11 cellular contexts compared by ENCODE assay signal in genomic region chr1:44531785-44532566, GRCh38.
DNase-seq lines count a peak whose midpoint lies in the region; ATAC-seq and TF ChIP-seq lines count a peak whose summit lies in the region.
"Had no signal": no experiment of that assay in that cellular context is flagged by ENCODE, and none has a peak within 500 bp of the region (broad histone marks: within the 10 kb centered on the region; RNA-seq: fewer than 3 reads in every experiment).

No MANE protein-coding gene starts in this region.

- no peaks in the 10 kb centered on the region for H3K27me3 ChIP-seq in trophoblast cell (ENCODE audit: insufficient read depth, low read length)
- no peaks in the 10 kb centered on the region for H3K27me3 ChIP-seq in A673 (replicated peaks; ENCODE audit: insufficient read depth, low read depth, low read length, poor library complexity)
- H3K27me3 ChIP-seq: ovary had no signal

- H2BK120ac ChIP-seq in trophoblast cell (ENCODE audit: insufficient read depth, low read length, poor library complexity): no peak overlapping the region

- in situ Hi-C loops in astrocyte of the spinal cord (cut with HindIII; ENCODE audit: low sequenced_read_pairs): no loop called here

- no CpG with 5 or more reads among the region's 4 CpGs for WGBS in trophoblast cell (ENCODE audit: extremely low coverage, insufficient coverage, insufficient read length)

- no peak for DNase-seq in activated naive CD8-positive, alpha-beta T cell treated with anti-CD3 and anti-CD28 coated beads, Interleukin-2, amount 50 U/mL, for 24 hours
- DNase-seq in activated naive CD8-positive, alpha-beta T cell treated with anti-CD3 and anti-CD28 coated beads for 36 hours: no peak
- peak; percentile 58 for DNase-seq in HuH-7 (ENCODE audit: low spot score)
- peak; percentile 41 for DNase-seq in astrocyte of the spinal cord (ENCODE audit: low read depth, low spot score)
- peak; percentile 42 to 77 for DNase-seq in trophoblast cell
- no peak for DNase-seq in A673 (ENCODE audit: low spot score)
- no peak for DNase-seq in progenitor cell of endocrine pancreas (ENCODE audit: low spot score, unreplicated experiment)
- DNase-seq: NCI-H1694 treated with DMSO at 0.1 percent for 48 hours, ovary had no signal

- no peak overlapping the region for H3K27ac ChIP-seq in trophoblast cell (ENCODE audit: low read depth, low read length)
- no peak overlapping the region for H3K27ac ChIP-seq in A673 (ENCODE audit: low read depth, low read length, poor library complexity, severe bottlenecking)
- H3K27ac ChIP-seq: ovary had no signal

- H3K36me3 ChIP-seq in trophoblast cell (ENCODE audit: control insufficient read depth in 1 of 2, insufficient read depth in 2 of 2, low read length in 2 of 2) (no peaks in the 10 kb centered on the region), A673 (ENCODE audit: insufficient read depth, low read length, poor library complexity, severe bottlenecking) (no peaks in the 10 kb centered on the region)
- H3K36me3 ChIP-seq: ovary had no signal

- H3K14ac ChIP-seq in trophoblast cell (ENCODE audit: low read length): no peak overlapping the region

- no peak overlapping the region for H3K4ac ChIP-seq in trophoblast cell (ENCODE audit: low read depth, low read length)

- H3K9ac ChIP-seq in trophoblast cell (ENCODE audit: low read length): no peak overlapping the region

- TF ChIP-seq CTCF in astrocyte of the spinal cord (IDR thresholded peaks at IDR 0.05; ENCODE audit: low read depth, low read length) (no peak), A673 (conservative IDR thresholded peaks at IDR 0.05; ENCODE audit: low read depth, low read length) (no peak), progenitor cell of endocrine pancreas (IDR thresholded peaks at IDR 0.05; ENCODE audit: unreplicated experiment) (no peak)

- CTCF ChIA-PET in A673 (lab: Charles Lee): no interaction called here

- H3K79me2 ChIP-seq in trophoblast cell (ENCODE audit: control insufficient read depth, insufficient read depth, low read length, poor library complexity): no peaks in the 10 kb centered on the region

- no peak overlapping the region for H2BK12ac ChIP-seq in trophoblast cell (ENCODE audit: low read length)

- no peak overlapping the region for H4K12ac ChIP-seq in trophoblast cell (ENCODE audit: low read depth, low read length)

- no peak overlapping the region for H4K91ac ChIP-seq in trophoblast cell (ENCODE audit: low read depth, low read length)

- H3K9me3 ChIP-seq in trophoblast cell (ENCODE audit: insufficient read depth, low read depth, low read length) (no peaks in the 10 kb centered on the region), A673 (ENCODE audit: low read depth, low read length, poor library complexity, severe bottlenecking) (no peaks in the 10 kb centered on the region)
- H3K9me3 ChIP-seq: ovary had no signal

- no peak overlapping the region for H2AK5ac ChIP-seq in trophoblast cell (ENCODE audit: low read length)

- H3K27me3 Mint-ChIP-seq in activated naive CD8-positive, alpha-beta T cell treated with anti-CD3 and anti-CD28 coated beads, Interleukin-2, amount 50 U/mL, for 24 hours: no peaks in the 10 kb centered on the region
- peaks cover 4% of the 10 kb centered on the region for H3K27me3 Mint-ChIP-seq in activated naive CD8-positive, alpha-beta T cell treated with anti-CD3 and anti-CD28 coated beads for 36 hours
- peaks cover 12% of the 10 kb centered on the region for H3K27me3 Mint-ChIP-seq in progenitor cell of endocrine pancreas

- no peaks in the 10 kb centered on the region for H3K36me3 Mint-ChIP-seq in activated naive CD8-positive, alpha-beta T cell treated with anti-CD3 and anti-CD28 coated beads, Interleukin-2, amount 50 U/mL, for 24 hours (ENCODE audit: low read depth)
- H3K36me3 Mint-ChIP-seq in activated naive CD8-positive, alpha-beta T cell treated with anti-CD3 and anti-CD28 coated beads for 36 hours: no peaks in the 10 kb centered on the region
- H3K36me3 Mint-ChIP-seq in progenitor cell of endocrine pancreas (ENCODE audit: insufficient read depth): no peaks in the 10 kb centered on the region
- H3K36me3 Mint-ChIP-seq: CD4-positive, CD25-positive, alpha-beta regulatory T cell had no signal

- no peak overlapping the region for H3K4me3 ChIP-seq in astrocyte of the spinal cord (ENCODE audit: low read depth, low read length)
- no peak overlapping the region for H3K4me3 ChIP-seq in trophoblast cell (ENCODE audit: low read depth, low read length)
- no peak overlapping the region for H3K4me3 ChIP-seq in A673 (ENCODE audit: low read depth, low read length, poor library complexity, severe bottlenecking)
- H3K4me3 ChIP-seq: ovary had no signal

- no TSS peak for BruUV-seq in A673 (replicated peaks; lab: Mats Ljungman, UMichigan)

- no peak overlapping the region for H3K4me3 Mint-ChIP-seq in activated naive CD8-positive, alpha-beta T cell treated with anti-CD3 and anti-CD28 coated beads, Interleukin-2, amount 50 U/mL, for 24 hours
- H3K4me3 Mint-ChIP-seq in activated naive CD8-positive, alpha-beta T cell treated with anti-CD3 and anti-CD28 coated beads for 36 hours: no peak overlapping the region
- no peak overlapping the region for H3K4me3 Mint-ChIP-seq in progenitor cell of endocrine pancreas (ENCODE audit: low read depth)
- H3K4me3 Mint-ChIP-seq: CD4-positive, CD25-positive, alpha-beta regulatory T cell had no signal

- peak; percentile 36 for ATAC-seq in activated naive CD8-positive, alpha-beta T cell treated with anti-CD3 and anti-CD28 coated beads, Interleukin-2, amount 50 U/mL, for 24 hours
- ATAC-seq in HG02938 (IDR thresholded peaks at IDR 0.05; ENCODE audit: unreplicated experiment): no peak

- H2AFZ ChIP-seq in trophoblast cell (ENCODE audit: insufficient read depth, low read length, poor library complexity): no peak overlapping the region

- peaks cover 3% of the 10 kb centered on the region in 2 experiments for H3K4me1 ChIP-seq in trophoblast cell (ENCODE audit: control insufficient read depth in 1 of 2, insufficient read depth in 2 of 2, low read length in 2 of 2)
- H3K4me1 ChIP-seq in A673 (ENCODE audit: insufficient read depth, low read length, poor library complexity, severe bottlenecking): no peaks in the 10 kb centered on the region

- H3K9me3 Mint-ChIP-seq in activated naive CD8-positive, alpha-beta T cell treated with anti-CD3 and anti-CD28 coated beads, Interleukin-2, amount 50 U/mL, for 24 hours: no peaks in the 10 kb centered on the region
- no peaks in the 10 kb centered on the region for H3K9me3 Mint-ChIP-seq in activated naive CD8-positive, alpha-beta T cell treated with anti-CD3 and anti-CD28 coated beads for 36 hours
- H3K9me3 Mint-ChIP-seq in progenitor cell of endocrine pancreas (ENCODE audit: low read depth): no peaks in the 10 kb centered on the region
- H3K9me3 Mint-ChIP-seq: CD4-positive, CD25-positive, alpha-beta regulatory T cell had no signal

- no peak overlapping the region for H3K18ac ChIP-seq in trophoblast cell (ENCODE audit: low read length)

- POLR2A ChIA-PET in A673 (lab: Charles Lee; ENCODE audit: low non-redundant PET): no interaction called here

- no peaks in the 10 kb centered on the region for H3K79me1 ChIP-seq in trophoblast cell (ENCODE audit: low read length)

- H4K8ac ChIP-seq in trophoblast cell (ENCODE audit: low read depth, low read length): no peak overlapping the region

- intact Hi-C loops in A673 (cut with micrococcal nuclease; ENCODE audit: unreplicated experiment): no loop called here

- H2BK5ac ChIP-seq in trophoblast cell (ENCODE audit: low read depth, low read length, poor library complexity): no peak overlapping the region

- no peak overlapping the region for H3K4me2 ChIP-seq in trophoblast cell (ENCODE audit: low read length)

- H3K4me1 Mint-ChIP-seq in activated naive CD8-positive, alpha-beta T cell treated with anti-CD3 and anti-CD28 coated beads, Interleukin-2, amount 50 U/mL, for 24 hours: peaks cover 7% of the 10 kb centered on the region
- H3K4me1 Mint-ChIP-seq in activated naive CD8-positive, alpha-beta T cell treated with anti-CD3 and anti-CD28 coated beads for 36 hours: peaks cover 4% of the 10 kb centered on the region
- peaks cover 8% of the 10 kb centered on the region for H3K4me1 Mint-ChIP-seq in progenitor cell of endocrine pancreas (ENCODE audit: low read depth)
- H3K4me1 Mint-ChIP-seq: CD4-positive, CD25-positive, alpha-beta regulatory T cell had no signal

- no peak overlapping the region for H3K23ac ChIP-seq in trophoblast cell (ENCODE audit: low read length)

- H3K27ac Mint-ChIP-seq in activated naive CD8-positive, alpha-beta T cell treated with anti-CD3 and anti-CD28 coated beads, Interleukin-2, amount 50 U/mL, for 24 hours: no peak overlapping the region
- H3K27ac Mint-ChIP-seq in activated naive CD8-positive, alpha-beta T cell treated with anti-CD3 and anti-CD28 coated beads for 36 hours: no peak overlapping the region
- H3K27ac Mint-ChIP-seq in progenitor cell of endocrine pancreas: no peak overlapping the region

Comparison
In these comparisons a context has a peak if more than half of its experiments do, and no peak if none do; other contexts are left out.
1. DNase-seq: peak in HuH-7 (single experiment), astrocyte of the spinal cord (single experiment) and trophoblast cell (2 of 2); none in activated naive CD8-positive, alpha-beta T cell treated with anti-CD3 and anti-CD28 coated beads, Interleukin-2, amount 50 U/mL, for 24 hours (single experiment), activated naive CD8-positive, alpha-beta T cell treated with anti-CD3 and anti-CD28 coated beads for 36 hours (single experiment), A673 (single experiment) and progenitor cell of endocrine pancreas (single experiment).